Comparison of ENCODE assay signal across 1 cellular context in genomic region chr10:5486852-5487235, GRCh38.
TF ChIP-seq lines count a peak whose summit lies in the region.

No MANE protein-coding gene starts in this region.

TF ChIP-seq in WTC11, 78 proteins besides CTCF, POLR2A, EP300 and RAD21 (continued from another document):
- TF ChIP-seq, protein P1, sequence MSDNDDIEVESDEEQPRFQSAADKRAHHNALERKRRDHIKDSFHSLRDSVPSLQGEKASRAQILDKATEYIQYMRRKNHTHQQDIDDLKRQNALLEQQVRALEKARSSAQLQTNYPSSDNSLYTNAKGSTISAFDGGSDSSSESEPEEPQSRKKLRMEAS (CRISPR knock-in tag; IDR thresholded peaks at IDR 0.05) = no peak
- TF ChIP-seq, protein P2, sequence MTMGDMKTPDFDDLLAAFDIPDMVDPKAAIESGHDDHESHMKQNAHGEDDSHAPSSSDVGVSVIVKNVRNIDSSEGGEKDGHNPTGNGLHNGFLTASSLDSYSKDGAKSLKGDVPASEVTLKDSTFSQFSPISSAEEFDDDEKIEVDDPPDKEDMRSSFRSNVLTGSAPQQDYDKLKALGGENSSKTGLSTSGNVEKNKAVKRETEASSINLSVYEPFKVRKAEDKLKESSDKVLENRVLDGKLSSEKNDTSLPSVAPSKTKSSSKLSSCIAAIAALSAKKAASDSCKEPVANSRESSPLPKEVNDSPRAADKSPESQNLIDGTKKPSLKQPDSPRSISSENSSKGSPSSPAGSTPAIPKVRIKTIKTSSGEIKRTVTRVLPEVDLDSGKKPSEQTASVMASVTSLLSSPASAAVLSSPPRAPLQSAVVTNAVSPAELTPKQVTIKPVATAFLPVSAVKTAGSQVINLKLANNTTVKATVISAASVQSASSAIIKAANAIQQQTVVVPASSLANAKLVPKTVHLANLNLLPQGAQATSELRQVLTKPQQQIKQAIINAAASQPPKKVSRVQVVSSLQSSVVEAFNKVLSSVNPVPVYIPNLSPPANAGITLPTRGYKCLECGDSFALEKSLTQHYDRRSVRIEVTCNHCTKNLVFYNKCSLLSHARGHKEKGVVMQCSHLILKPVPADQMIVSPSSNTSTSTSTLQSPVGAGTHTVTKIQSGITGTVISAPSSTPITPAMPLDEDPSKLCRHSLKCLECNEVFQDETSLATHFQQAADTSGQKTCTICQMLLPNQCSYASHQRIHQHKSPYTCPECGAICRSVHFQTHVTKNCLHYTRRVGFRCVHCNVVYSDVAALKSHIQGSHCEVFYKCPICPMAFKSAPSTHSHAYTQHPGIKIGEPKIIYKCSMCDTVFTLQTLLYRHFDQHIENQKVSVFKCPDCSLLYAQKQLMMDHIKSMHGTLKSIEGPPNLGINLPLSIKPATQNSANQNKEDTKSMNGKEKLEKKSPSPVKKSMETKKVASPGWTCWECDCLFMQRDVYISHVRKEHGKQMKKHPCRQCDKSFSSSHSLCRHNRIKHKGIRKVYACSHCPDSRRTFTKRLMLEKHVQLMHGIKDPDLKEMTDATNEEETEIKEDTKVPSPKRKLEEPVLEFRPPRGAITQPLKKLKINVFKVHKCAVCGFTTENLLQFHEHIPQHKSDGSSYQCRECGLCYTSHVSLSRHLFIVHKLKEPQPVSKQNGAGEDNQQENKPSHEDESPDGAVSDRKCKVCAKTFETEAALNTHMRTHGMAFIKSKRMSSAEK (CRISPR knock-in tag; IDR thresholded peaks at IDR 0.05; ENCODE audit: borderline replicate concordance) = no peak
- TF ChIP-seq ZNF232 (CRISPR knock-in tag; IDR thresholded peaks at IDR 0.05) (no peak), MYBL2 (CRISPR knock-in tag; IDR thresholded peaks at IDR 0.05) (no peak), JAZF1 (CRISPR knock-in tag; IDR thresholded peaks at IDR 0.05) (no peak), FOXP1 (CRISPR knock-in tag; IDR thresholded peaks at IDR 0.05; ENCODE audit: borderline replicate concordance) (no peak), ZNF416 (CRISPR knock-in tag; IDR thresholded peaks at IDR 0.05) (no peak), NR2C2 (CRISPR knock-in tag; IDR thresholded peaks at IDR 0.05) (no peak)
- TF ChIP-seq, protein P3, sequence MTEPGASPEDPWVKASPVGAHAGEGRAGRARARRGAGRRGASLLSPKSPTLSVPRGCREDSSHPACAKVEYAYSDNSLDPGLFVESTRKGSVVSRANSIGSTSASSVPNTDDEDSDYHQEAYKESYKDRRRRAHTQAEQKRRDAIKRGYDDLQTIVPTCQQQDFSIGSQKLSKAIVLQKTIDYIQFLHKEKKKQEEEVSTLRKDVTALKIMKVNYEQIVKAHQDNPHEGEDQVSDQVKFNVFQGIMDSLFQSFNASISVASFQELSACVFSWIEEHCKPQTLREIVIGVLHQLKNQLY (CRISPR knock-in tag; IDR thresholded peaks at IDR 0.05) = no peak
